ENCODE assay signal across 7 cellular contexts in genomic region chr4:75939890-75940691, GRCh38. TPM values are rescaled to one million over a fixed set of nuclear protein-coding genes. Genes with fewer than 3 reads are reported as not detected.
DNase-seq lines count a peak whose midpoint lies in the region; TF ChIP-seq lines count a peak whose summit lies in the region.

No MANE protein-coding gene starts in this region.

- H2AFZ ChIP-seq in Loucy (ENCODE audit: low read length): peak overlapping the region; percentile 99

- no peaks in the 10 kb centered on the region for H3K36me3 ChIP-seq in H7 (replicated peaks; ENCODE audit: control insufficient read depth, insufficient read depth, low read length)
- no peaks in the 10 kb centered on the region for H3K36me3 ChIP-seq in Loucy (ENCODE audit: insufficient read depth, low read length)

- H3K4me3 ChIP-seq in GM12875 (ENCODE audit: low read depth, low read length) (peak overlapping the region; percentile 90), H7 (ENCODE audit: insufficient read depth, low read depth, low read length) (peak overlapping the region; percentile 74), Loucy (ENCODE audit: low read length, poor library complexity, severe bottlenecking) (peak overlapping the region; percentile 83)

- TF ChIP-seq CTCF in GM12875 (IDR thresholded peaks at IDR 0.05; ENCODE audit: borderline replicate concordance, insufficient read depth, low read depth, low read length): no peak
- no peak for TF ChIP-seq CTCF in Loucy (conservative IDR thresholded peaks at IDR 0.05; ENCODE audit: low read length)

- peaks cover 11% of the 10 kb centered on the region for H3K27me3 ChIP-seq in H7 (ENCODE audit: control insufficient read depth, insufficient read depth, low read length)
- no peaks in the 10 kb centered on the region for H3K27me3 ChIP-seq in Loucy (ENCODE audit: insufficient read depth, low read length, poor library complexity, severe bottlenecking)
- no peaks in the 10 kb centered on the region for H3K27me3 ChIP-seq in layer of hippocampus (ENCODE audit: control insufficient read depth, insufficient read depth, low read length)

- H4K20me1 ChIP-seq in Loucy (ENCODE audit: insufficient read depth, low read length, poor library complexity, severe bottlenecking): no peaks in the 10 kb centered on the region

- H3K79me2 ChIP-seq in Loucy (ENCODE audit: insufficient read depth, low read length): no peaks in the 10 kb centered on the region

- H3K4me2 ChIP-seq in Loucy (ENCODE audit: low read depth, low read length, poor library complexity, severe bottlenecking): peak overlapping the region; percentile 74

- peak overlapping the region; percentile 78 for H3K9ac ChIP-seq in Loucy (ENCODE audit: low read depth, low read length, poor library complexity, severe bottlenecking)

- H3K4me1 ChIP-seq in Loucy (ENCODE audit: insufficient read depth, low read length, poor library complexity, severe bottlenecking): peaks cover 7% of the 10 kb centered on the region

- no peaks in the 10 kb centered on the region for H3K9me2 ChIP-seq in Loucy (replicated peaks; ENCODE audit: low read depth, low read length)

- peak; percentile 93 for DNase-seq in H7
- DNase-seq in activated CD4-positive, alpha-beta T cell treated with anti-CD3 and anti-CD28 coated beads for 1 hour: peak; percentile 54
- DNase-seq in cerebellum (ENCODE audit: low spot score): peak; percentile 67
- DNase-seq in stimulated activated CD4-positive, alpha-beta T cell treated with anti-CD3 and anti-CD28 coated beads, Interleukin-1b, Interleukin-23, amount 100 ng/mL, for 4 hours (ENCODE audit: low read depth in 2 of 2): peak; percentile 57 to 73

- H3K27ac ChIP-seq in layer of hippocampus (ENCODE audit: low read depth, low read length): peak overlapping the region; percentile 64

- no peaks in the 10 kb centered on the region for H3F3A ChIP-seq in Loucy (ENCODE audit: low read depth)

- H3K9me3 ChIP-seq in Loucy (ENCODE audit: insufficient read depth, low read depth, low read length): no peaks in the 10 kb centered on the region

RNA-seq across cellular contexts. Expression of gene NAAA, which starts 0.7 kb away (rescaled TPM):
- total RNA-seq in H7 (2014; rRNA removed; shearing (Covaris generic)): 5.5 and 7.8 TPM in 2 replicates
- 7.4 TPM for total RNA-seq in cerebellum

RNA-seq across cellular contexts. Expression of gene PPEF2, which starts 37.8 kb away (rescaled TPM):
- not detected in 2 replicates for total RNA-seq in H7 (2014; rRNA removed; shearing (Covaris generic))
- not detected for total RNA-seq in cerebellum

RNA-seq across cellular contexts. Expression of gene SDAD1, which starts 50.7 kb away (rescaled TPM):
- 31.1 and 39.4 TPM in 2 replicates for total RNA-seq in H7 (2014; rRNA removed; shearing (Covaris generic))
- total RNA-seq in cerebellum: 26.5 TPM

Comparison
In these comparisons a context has a peak if more than half of its experiments do, and no peak if none do; other contexts are left out.
1. Peak in every context shown above with its lines: DNase-seq, H3K4me3 ChIP-seq and H3K27ac ChIP-seq.